13 cellular contexts compared by ENCODE assay signal in the genomic region with DNA sequence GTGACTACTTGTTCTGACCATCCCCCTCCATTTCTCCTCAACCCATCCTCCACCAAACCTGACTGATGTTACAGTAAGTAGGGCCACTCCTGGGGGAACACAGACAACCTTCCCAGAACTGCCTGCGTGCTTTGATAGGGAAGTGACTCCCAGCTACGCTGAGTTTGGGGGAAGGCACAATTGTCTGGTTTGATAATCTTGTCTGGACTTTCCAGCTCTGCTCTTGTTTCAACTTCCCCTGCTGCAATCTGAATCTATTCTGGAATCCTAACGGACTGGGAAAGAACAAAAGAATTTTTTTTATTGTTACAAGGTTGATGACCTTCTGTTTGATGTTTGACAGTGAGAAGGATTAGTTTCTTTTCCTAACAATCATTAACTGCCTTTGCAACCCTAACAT.
DNase-seq lines count a peak whose midpoint lies in the region; ATAC-seq, FAIRE-seq and TF ChIP-seq lines count a peak whose summit lies in the region.
"Had no signal": no experiment of that assay in that cellular context is flagged by ENCODE, and none has a peak within 500 bp of the region (broad histone marks: within the 10 kb centered on the region; RNA-seq: fewer than 3 reads in every experiment).

No MANE protein-coding gene starts in this region.

- peaks cover 42% of the 10 kb centered on the region for H3K79me2 ChIP-seq in neural cell (replicated peaks; ENCODE audit: insufficient read depth, low read length)

- TF ChIP-seq CTCF in fibroblast of pulmonary artery (IDR thresholded peaks at IDR 0.05; ENCODE audit: low read length, missing control alignments) (no peak), neural cell (IDR thresholded peaks at IDR 0.05; ENCODE audit: poor library complexity, severe bottlenecking) (no peak), upper lobe of left lung (IDR thresholded peaks at IDR 0.05) (no peak), Peyer's patch (IDR thresholded peaks at IDR 0.05) (no peak)

- peak overlapping the region; percentile 11 for H3K4me2 ChIP-seq in neural cell (ENCODE audit: low read length)

- H3K4me1 ChIP-seq in upper lobe of left lung (no peaks in the 10 kb centered on the region), Peyer's patch (no peaks in the 10 kb centered on the region)

- H3K27ac ChIP-seq in neural cell (ENCODE audit: low read length) = no peak overlapping the region
- H3K27ac ChIP-seq in upper lobe of left lung = no peak overlapping the region
- H3K27ac ChIP-seq in Peyer's patch = no peak overlapping the region

- no peaks in the 10 kb centered on the region for H4K20me1 ChIP-seq in neural cell (ENCODE audit: insufficient read depth)

- ATAC-seq in upper lobe of left lung (ENCODE audit: low FRiP score in 2 of 2) = no peak
- no peak for ATAC-seq in GM18519 (IDR thresholded peaks at IDR 0.05; ENCODE audit: low FRiP score, unreplicated experiment)
- ATAC-seq: naive thymus-derived CD8-positive, alpha-beta T cell had no signal

- TF ChIP-seq POLR2A in upper lobe of left lung (IDR thresholded peaks at IDR 0.05) = no peak
- no peak for TF ChIP-seq POLR2A in Peyer's patch (IDR thresholded peaks at IDR 0.05)

- H3K36me3 ChIP-seq in neural cell (ENCODE audit: insufficient read depth, low read length) = no peaks in the 10 kb centered on the region
- H3K36me3 ChIP-seq in upper lobe of left lung = no peaks in the 10 kb centered on the region
- H3K36me3 ChIP-seq in Peyer's patch = no peaks in the 10 kb centered on the region

- H3F3A ChIP-seq in neural cell (ENCODE audit: insufficient read depth, low read length, poor library complexity, severe bottlenecking) = no peaks in the 10 kb centered on the region

- no peaks in the 10 kb centered on the region for H3K9me2 ChIP-seq in neural cell (ENCODE audit: insufficient read depth, low read length)

- 42 to 59% methylated on average over 3 of the region's 3 CpGs for WGBS in upper lobe of left lung, 2 donors

- no peak for TF ChIP-seq RAD21 in neural cell (conservative IDR thresholded peaks at IDR 0.05)

- TF ChIP-seq EP300 in neural cell (conservative IDR thresholded peaks at IDR 0.05; ENCODE audit: poor library complexity, severe bottlenecking) (no peak), upper lobe of left lung (IDR thresholded peaks at IDR 0.05) (no peak)

- H3K4me3 ChIP-seq in fibroblast of pulmonary artery (replicated peaks; ENCODE audit: low read depth, low read length) (peak overlapping the region; percentile 6), neural cell (ENCODE audit: low read length) (no peak overlapping the region), upper lobe of left lung (no peak overlapping the region), Peyer's patch (no peak overlapping the region)

- peak; percentile 57 for FAIRE-seq in RCC 7860 (lab: Jason Lieb, UNC)

- DNase-seq in ELF-1 (ENCODE audit: low read depth, low spot score) = peak; percentile 25
- DNase-seq in RCC 7860 (ENCODE audit: low spot score) = peak; percentile 35
- DNase-seq in fibroblast of pulmonary artery (ENCODE audit: low read depth) = peak; percentile 81
- DNase-seq in upper lobe of left lung = no peak
- no peak for DNase-seq in hippocampal formation (lab: John Stamatoyannopoulos, UW)
- DNase-seq in Peyer's patch = no peak
- DNase-seq: activated naive CD4-positive, alpha-beta T cell treated with anti-CD3 and anti-CD28 coated beads, Interleukin-2, amount 50 U/mL, for 16 hours; COR-L47; naive thymus-derived CD8-positive, alpha-beta T cell; NCI-H510A treated with DMSO at 0.1 percent for 48 hours; T-helper 1 cell had no signal

- H3K27me3 ChIP-seq in neural cell (ENCODE audit: insufficient read depth, low read depth, low read length) (no peaks in the 10 kb centered on the region), upper lobe of left lung (no peaks in the 10 kb centered on the region), Peyer's patch (no peaks in the 10 kb centered on the region)

- H3K9ac ChIP-seq in neural cell (ENCODE audit: low read length) = no peak overlapping the region

- H3K9me3 ChIP-seq in neural cell (ENCODE audit: low read length) = no peaks in the 10 kb centered on the region
- no peaks in the 10 kb centered on the region for H3K9me3 ChIP-seq in upper lobe of left lung
- H3K9me3 ChIP-seq in Peyer's patch = no peaks in the 10 kb centered on the region

- H2AFZ ChIP-seq in neural cell (ENCODE audit: low read depth, low read length) = no peak overlapping the region

TF ChIP-seq in neural cell, 6 proteins besides CTCF, POLR2A, EP300 and RAD21:
- no peak for TF ChIP-seq EZH2 (IDR thresholded peaks at IDR 0.05; ENCODE audit: borderline replicate concordance, insufficient read depth, low read length, poor library complexity, severe bottlenecking)
- no peak for TF ChIP-seq SMC3 (conservative IDR thresholded peaks at IDR 0.05; ENCODE audit: poor library complexity)
- no peak for TF ChIP-seq TAF1 (IDR thresholded peaks at IDR 0.05; ENCODE audit: low read depth)
- no peak for TF ChIP-seq MXI1 (conservative IDR thresholded peaks at IDR 0.05; ENCODE audit: poor library complexity, severe bottlenecking)
- TF ChIP-seq, protein P1, sequence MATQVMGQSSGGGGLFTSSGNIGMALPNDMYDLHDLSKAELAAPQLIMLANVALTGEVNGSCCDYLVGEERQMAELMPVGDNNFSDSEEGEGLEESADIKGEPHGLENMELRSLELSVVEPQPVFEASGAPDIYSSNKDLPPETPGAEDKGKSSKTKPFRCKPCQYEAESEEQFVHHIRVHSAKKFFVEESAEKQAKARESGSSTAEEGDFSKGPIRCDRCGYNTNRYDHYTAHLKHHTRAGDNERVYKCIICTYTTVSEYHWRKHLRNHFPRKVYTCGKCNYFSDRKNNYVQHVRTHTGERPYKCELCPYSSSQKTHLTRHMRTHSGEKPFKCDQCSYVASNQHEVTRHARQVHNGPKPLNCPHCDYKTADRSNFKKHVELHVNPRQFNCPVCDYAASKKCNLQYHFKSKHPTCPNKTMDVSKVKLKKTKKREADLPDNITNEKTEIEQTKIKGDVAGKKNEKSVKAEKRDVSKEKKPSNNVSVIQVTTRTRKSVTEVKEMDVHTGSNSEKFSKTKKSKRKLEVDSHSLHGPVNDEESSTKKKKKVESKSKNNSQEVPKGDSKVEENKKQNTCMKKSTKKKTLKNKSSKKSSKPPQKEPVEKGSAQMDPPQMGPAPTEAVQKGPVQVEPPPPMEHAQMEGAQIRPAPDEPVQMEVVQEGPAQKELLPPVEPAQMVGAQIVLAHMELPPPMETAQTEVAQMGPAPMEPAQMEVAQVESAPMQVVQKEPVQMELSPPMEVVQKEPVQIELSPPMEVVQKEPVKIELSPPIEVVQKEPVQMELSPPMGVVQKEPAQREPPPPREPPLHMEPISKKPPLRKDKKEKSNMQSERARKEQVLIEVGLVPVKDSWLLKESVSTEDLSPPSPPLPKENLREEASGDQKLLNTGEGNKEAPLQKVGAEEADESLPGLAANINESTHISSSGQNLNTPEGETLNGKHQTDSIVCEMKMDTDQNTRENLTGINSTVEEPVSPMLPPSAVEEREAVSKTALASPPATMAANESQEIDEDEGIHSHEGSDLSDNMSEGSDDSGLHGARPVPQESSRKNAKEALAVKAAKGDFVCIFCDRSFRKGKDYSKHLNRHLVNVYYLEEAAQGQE (IDR thresholded peaks at IDR 0.05; ENCODE audit: borderline replicate concordance) = no peak
- no peak for TF ChIP-seq POLR2AphosphoS5 (IDR thresholded peaks at IDR 0.05)

Comparison
In these comparisons a context has a peak if more than half of its experiments do, and no peak if none do; other contexts are left out.
1. DNase-seq: peak in ELF-1 (single experiment), RCC 7860 (single experiment) and fibroblast of pulmonary artery (single experiment); none in upper lobe of left lung (0 of 2), hippocampal formation (0 of 2) and Peyer's patch (0 of 3).